16 cellular contexts compared by ENCODE assay signal in the genomic region with DNA sequence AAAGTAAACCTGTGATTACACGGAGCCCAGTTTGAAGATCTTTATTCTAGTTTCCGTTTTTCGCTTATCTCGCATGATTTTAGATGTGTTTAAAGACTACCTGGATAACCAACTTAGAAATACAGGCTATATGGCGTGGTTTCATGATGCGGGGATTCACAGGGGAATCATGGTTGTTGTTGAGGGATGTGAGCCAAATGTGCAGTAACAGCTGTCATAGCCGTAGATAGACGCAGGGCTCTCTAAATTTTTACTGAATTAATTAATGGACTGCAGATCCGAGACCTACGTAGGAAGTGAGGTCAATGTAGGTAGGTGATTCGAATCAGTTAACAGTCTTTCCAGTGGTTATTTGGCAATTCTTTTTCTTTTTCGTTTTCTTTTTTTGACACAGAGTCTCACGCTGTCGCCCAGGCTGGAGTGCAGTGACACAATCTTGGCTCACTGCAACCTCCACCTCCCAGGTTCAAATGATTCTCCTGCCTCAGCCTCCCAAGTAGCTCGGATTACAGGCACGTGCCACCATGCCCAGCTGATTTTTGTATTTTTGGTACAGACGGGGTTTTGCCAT.
DNase-seq lines count a peak whose midpoint lies in the region; ATAC-seq, FAIRE-seq and TF ChIP-seq lines count a peak whose summit lies in the region.
"Had no signal": no experiment of that assay in that cellular context is flagged by ENCODE, and none has a peak within 500 bp of the region (broad histone marks: within the 10 kb centered on the region; RNA-seq: fewer than 3 reads in every experiment).

No MANE protein-coding gene starts in this region.

- peak overlapping the region; percentile 4 to 72 (median 51) for H3K4me3 Mint-ChIP-seq in CD4-positive, alpha-beta memory T cell
- peak overlapping the region; percentile 89 for H3K4me3 Mint-ChIP-seq in activated naive CD8-positive, alpha-beta T cell treated with anti-CD3 and anti-CD28 coated beads for 36 hours
- no peak overlapping the region for H3K4me3 Mint-ChIP-seq in naive B cell
- H3K4me3 Mint-ChIP-seq in nephron progenitor cell, result no peak overlapping the region

- no peak overlapping the region for H3K27ac ChIP-seq in CD4-positive, alpha-beta memory T cell (ENCODE audit: low read depth, low read length)
- H3K27ac ChIP-seq in HUES48 (ENCODE audit: low read depth, low read length), result peak overlapping the region; percentile 99

- CTCF ChIA-PET in CD4-positive, alpha-beta memory T cell (lab: Charles Lee; ENCODE audit: partially characterized antibody), result interaction anchor here (1.4 kb wide), 1 partner anchor 16 kb away, joined by 3 read pairs; no protein-coding TSS in a partner anchor

- POLR2A ChIA-PET in CD4-positive, alpha-beta memory T cell (lab: Charles Lee; ENCODE audit: partially characterized antibody), result interaction anchor here (0.9 to 1.7 kb wide), 3 partner anchors 8 to 143 kb away, joined by 3 to 6 read pairs (median 4); no protein-coding TSS in a partner anchor

- peaks cover 52 to 81% (median 68%) of the 10 kb centered on the region in 4 donors for H3K4me1 Mint-ChIP-seq in CD4-positive, alpha-beta memory T cell
- H3K4me1 Mint-ChIP-seq in activated naive CD8-positive, alpha-beta T cell treated with anti-CD3 and anti-CD28 coated beads for 36 hours, result peaks cover 74% of the 10 kb centered on the region
- H3K4me1 Mint-ChIP-seq in naive B cell, result peaks cover 37 to 78% (median 58%) of the 10 kb centered on the region in 3 donors
- H3K4me1 Mint-ChIP-seq in nephron progenitor cell, result peaks cover 31% of the 10 kb centered on the region

- H3K36me3 ChIP-seq in CD4-positive, alpha-beta memory T cell (ENCODE audit: insufficient read depth, low read length), result peaks cover 28% of the 10 kb centered on the region
- H3K36me3 ChIP-seq in HUES48 (ENCODE audit: control insufficient read depth, insufficient read depth, low read length), result no peaks in the 10 kb centered on the region
- H3K36me3 ChIP-seq: Peyer's patch, uterus had no signal

- no peaks in the 10 kb centered on the region for H3K27me3 Mint-ChIP-seq in CD4-positive, alpha-beta memory T cell
- no peaks in the 10 kb centered on the region for H3K27me3 Mint-ChIP-seq in activated naive CD8-positive, alpha-beta T cell treated with anti-CD3 and anti-CD28 coated beads for 36 hours
- H3K27me3 Mint-ChIP-seq in naive B cell (no peaks in the 10 kb centered on the region), nephron progenitor cell (ENCODE audit: low read depth, poor library complexity) (no peaks in the 10 kb centered on the region)

- no peak for TF ChIP-seq CTCF in nephron progenitor cell (IDR thresholded peaks at IDR 0.05)

- intact Hi-C loops in CD4-positive, alpha-beta memory T cell (cut with micrococcal nuclease), result no loop called here

- peak overlapping the region; percentile 50 to 89 (median 78) for H3K27ac Mint-ChIP-seq in CD4-positive, alpha-beta memory T cell
- H3K27ac Mint-ChIP-seq in activated naive CD8-positive, alpha-beta T cell treated with anti-CD3 and anti-CD28 coated beads for 36 hours, result peak overlapping the region; percentile 96
- peak overlapping the region in 5 of 6 donors; percentile 58 to 85 (median 67) for H3K27ac Mint-ChIP-seq in naive B cell
- H3K27ac Mint-ChIP-seq in nephron progenitor cell, result no peak overlapping the region

- no peak for TF ChIP-seq POLR2A in GM12892 (IDR thresholded peaks at IDR 0.05; ENCODE audit: low read depth, low read length)

- peak overlapping the region; percentile 52; the same call in 1 of the 2 replicates for H3K9ac ChIP-seq in HUES48 (ENCODE audit: low read depth, low read length)

- H3K4me1 ChIP-seq in CD4-positive, alpha-beta memory T cell (ENCODE audit: insufficient read depth, low read length), result peaks cover 97% of the 10 kb centered on the region
- H3K4me1 ChIP-seq in HUES48 (ENCODE audit: control insufficient read depth, insufficient read depth, low read length), result peaks cover 44% of the 10 kb centered on the region

- H3K9me3 Mint-ChIP-seq in CD4-positive, alpha-beta memory T cell, result no peaks in the 10 kb centered on the region
- no peaks in the 10 kb centered on the region for H3K9me3 Mint-ChIP-seq in activated naive CD8-positive, alpha-beta T cell treated with anti-CD3 and anti-CD28 coated beads for 36 hours
- H3K9me3 Mint-ChIP-seq in naive B cell, result no peaks in the 10 kb centered on the region
- H3K9me3 Mint-ChIP-seq in nephron progenitor cell, result no peaks in the 10 kb centered on the region

- ATAC-seq in naive B cell (ENCODE audit: low read depth in 2 of 2), result no peak

- peaks cover 56 to 70% of the 10 kb centered on the region in 2 donors for H3K36me3 Mint-ChIP-seq in CD4-positive, alpha-beta memory T cell
- H3K36me3 Mint-ChIP-seq in activated naive CD8-positive, alpha-beta T cell treated with anti-CD3 and anti-CD28 coated beads for 36 hours, result peaks cover 80% of the 10 kb centered on the region
- H3K36me3 Mint-ChIP-seq in naive B cell (peaks cover 6 to 20% of the 10 kb centered on the region in 2 donors), nephron progenitor cell (ENCODE audit: low read depth) (no peaks in the 10 kb centered on the region)

- no peaks in the 10 kb centered on the region for H3K27me3 ChIP-seq in CD4-positive, alpha-beta memory T cell (ENCODE audit: insufficient read depth, low read length)
- no peaks in the 10 kb centered on the region for H3K27me3 ChIP-seq in HUES48 (ENCODE audit: control insufficient read depth, insufficient read depth, low read length)
- H3K27me3 ChIP-seq: Peyer's patch, uterus had no signal

- FAIRE-seq in GM12892 (lab: Jason Lieb, UNC), result no peak
- FAIRE-seq: endothelial cell of umbilical vein, GM18507 had no signal

- H3K9me3 ChIP-seq in CD4-positive, alpha-beta memory T cell (ENCODE audit: control insufficient read depth in 1 of 2, low read length in 2 of 2), result no peaks in the 10 kb centered on the region
- H3K9me3 ChIP-seq in HUES48 (ENCODE audit: control insufficient read depth, insufficient read depth, low read length), result no peaks in the 10 kb centered on the region
- H3K9me3 ChIP-seq: Peyer's patch, uterus had no signal

- peak in 1 of 5 donors; percentile 28 for DNase-seq in CD4-positive, alpha-beta memory T cell
- peak; percentile 8 for DNase-seq in activated naive CD8-positive, alpha-beta T cell treated with anti-CD3 and anti-CD28 coated beads for 36 hours
- DNase-seq in naive B cell, result no peak
- no peak for DNase-seq in GM12892 (ENCODE audit: insufficient read length)
- no peak for DNase-seq in hippocampal formation (lab: John Stamatoyannopoulos, UW)
- DNase-seq in nephron progenitor cell, result no peak
- DNase-seq: activated CD4-positive, alpha-beta T cell treated with anti-CD3 and anti-CD28 coated beads for 1 hour; central memory CD4-positive, alpha-beta T cell; COR-L47; NCI-H510A; Peyer's patch; stimulated activated CD4-positive, alpha-beta T cell treated with anti-CD3 and anti-CD28 coated beads, Interleukin-2, amount 100 ng/mL, for 24 hours; uterus had no signal

- no peak overlapping the region for H3K4me3 ChIP-seq in CD4-positive, alpha-beta memory T cell (ENCODE audit: low read length in 2 of 2)
- H3K4me3 ChIP-seq in HUES48 (ENCODE audit: low read depth, low read length), result 0 out of 2 replicates have a peak overlapping the region, but pooled peaks have one; percentile 34
- H3K4me3 ChIP-seq: Peyer's patch, uterus had no signal

Comparison
In these comparisons a context has a peak if more than half of its experiments do, and no peak if none do; other contexts are left out.
1. H3K4me3 Mint-ChIP-seq: peak in CD4-positive, alpha-beta memory T cell (8 of 8) and activated naive CD8-positive, alpha-beta T cell treated with anti-CD3 and anti-CD28 coated beads for 36 hours (single experiment); none in naive B cell (0 of 8) and nephron progenitor cell (single experiment).